In genomic region chr10:120850911-120851865, GRCh38 we compare ENCODE assay signal across 1 cellular context.
TF ChIP-seq lines count a peak whose summit lies in the region.

Gene WDR11 (plus strand): TSS chr10:120851362. CDS start chr10:120851421, 59 bp downstream.

TF ChIP-seq in HepG2, 621 proteins besides CTCF, POLR2A, EP300 and RAD21 (continued from another document and continues in another):
- no peak for TF ChIP-seq RFX1 (IDR thresholded peaks at IDR 0.05)
- TF ChIP-seq, protein P1, sequence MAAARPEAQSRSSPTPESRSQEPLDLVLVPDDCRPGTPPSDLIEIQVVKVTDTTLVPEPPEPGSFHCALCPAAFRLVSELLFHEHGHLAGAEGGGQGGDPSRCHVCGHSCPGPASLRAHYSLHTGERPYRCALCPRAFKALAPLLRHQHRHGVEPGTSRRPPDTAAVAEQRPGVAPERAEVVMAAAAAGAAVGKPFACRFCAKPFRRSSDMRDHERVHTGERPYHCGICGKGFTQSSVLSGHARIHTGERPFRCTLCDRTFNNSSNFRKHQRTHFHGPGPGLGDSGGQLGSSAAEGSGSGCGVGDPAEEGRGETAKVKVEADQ (CRISPR knock-in tag; IDR thresholded peaks at IDR 0.05; ENCODE audit: borderline replicate concordance), result peak; percentile 85; the same call in 1 of the 2 replicates
- no peak for TF ChIP-seq SETDB1 (CRISPR knock-in tag; IDR thresholded peaks at IDR 0.05; ENCODE audit: borderline replicate concordance)
- TF ChIP-seq KAT8 (CRISPR knock-in tag; IDR thresholded peaks at IDR 0.05), result peak; percentile 99
- TF ChIP-seq NFKBIZ (CRISPR knock-in tag; IDR thresholded peaks at IDR 0.05), result peak; percentile 82
- TF ChIP-seq PBX2 (CRISPR knock-in tag; IDR thresholded peaks at IDR 0.05), result no peak
- peak; percentile 63; the same call in 1 of the 2 replicates for TF ChIP-seq TGIF2 (CRISPR knock-in tag; IDR thresholded peaks at IDR 0.05)
- peak; percentile 44; the same call in 1 of the 3 replicates for TF ChIP-seq MXI1 (IDR thresholded peaks at IDR 0.05; ENCODE audit: borderline replicate concordance, low read depth, low read length)
- TF ChIP-seq ZNF850 (CRISPR knock-in tag; conservative IDR thresholded peaks at IDR 0.05), result no peak
- 0 out of 2 replicates have a peak, but pooled peaks have one; percentile 62 for TF ChIP-seq ZBTB2 (CRISPR knock-in tag; IDR thresholded peaks at IDR 0.05; ENCODE audit: low read depth)
- TF ChIP-seq NBN (conservative IDR thresholded peaks at IDR 0.05), result no peak
- TF ChIP-seq, protein P2, sequence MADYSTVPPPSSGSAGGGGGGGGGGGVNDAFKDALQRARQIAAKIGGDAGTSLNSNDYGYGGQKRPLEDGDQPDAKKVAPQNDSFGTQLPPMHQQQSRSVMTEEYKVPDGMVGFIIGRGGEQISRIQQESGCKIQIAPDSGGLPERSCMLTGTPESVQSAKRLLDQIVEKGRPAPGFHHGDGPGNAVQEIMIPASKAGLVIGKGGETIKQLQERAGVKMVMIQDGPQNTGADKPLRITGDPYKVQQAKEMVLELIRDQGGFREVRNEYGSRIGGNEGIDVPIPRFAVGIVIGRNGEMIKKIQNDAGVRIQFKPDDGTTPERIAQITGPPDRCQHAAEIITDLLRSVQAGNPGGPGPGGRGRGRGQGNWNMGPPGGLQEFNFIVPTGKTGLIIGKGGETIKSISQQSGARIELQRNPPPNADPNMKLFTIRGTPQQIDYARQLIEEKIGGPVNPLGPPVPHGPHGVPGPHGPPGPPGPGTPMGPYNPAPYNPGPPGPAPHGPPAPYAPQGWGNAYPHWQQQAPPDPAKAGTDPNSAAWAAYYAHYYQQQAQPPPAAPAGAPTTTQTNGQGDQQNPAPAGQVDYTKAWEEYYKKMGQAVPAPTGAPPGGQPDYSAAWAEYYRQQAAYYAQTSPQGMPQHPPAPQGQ (CRISPR knock-in tag; IDR thresholded peaks at IDR 0.05; ENCODE audit: borderline replicate concordance), result no peak; the same call in 1 of the 2 replicates
- TF ChIP-seq FLYWCH1 (CRISPR knock-in tag; IDR thresholded peaks at IDR 0.05), result peak; percentile 72; the same call in 1 of the 2 replicates
- TF ChIP-seq RCOR2 (CRISPR knock-in tag; IDR thresholded peaks at IDR 0.05), result no peak
- TF ChIP-seq, protein P3, sequence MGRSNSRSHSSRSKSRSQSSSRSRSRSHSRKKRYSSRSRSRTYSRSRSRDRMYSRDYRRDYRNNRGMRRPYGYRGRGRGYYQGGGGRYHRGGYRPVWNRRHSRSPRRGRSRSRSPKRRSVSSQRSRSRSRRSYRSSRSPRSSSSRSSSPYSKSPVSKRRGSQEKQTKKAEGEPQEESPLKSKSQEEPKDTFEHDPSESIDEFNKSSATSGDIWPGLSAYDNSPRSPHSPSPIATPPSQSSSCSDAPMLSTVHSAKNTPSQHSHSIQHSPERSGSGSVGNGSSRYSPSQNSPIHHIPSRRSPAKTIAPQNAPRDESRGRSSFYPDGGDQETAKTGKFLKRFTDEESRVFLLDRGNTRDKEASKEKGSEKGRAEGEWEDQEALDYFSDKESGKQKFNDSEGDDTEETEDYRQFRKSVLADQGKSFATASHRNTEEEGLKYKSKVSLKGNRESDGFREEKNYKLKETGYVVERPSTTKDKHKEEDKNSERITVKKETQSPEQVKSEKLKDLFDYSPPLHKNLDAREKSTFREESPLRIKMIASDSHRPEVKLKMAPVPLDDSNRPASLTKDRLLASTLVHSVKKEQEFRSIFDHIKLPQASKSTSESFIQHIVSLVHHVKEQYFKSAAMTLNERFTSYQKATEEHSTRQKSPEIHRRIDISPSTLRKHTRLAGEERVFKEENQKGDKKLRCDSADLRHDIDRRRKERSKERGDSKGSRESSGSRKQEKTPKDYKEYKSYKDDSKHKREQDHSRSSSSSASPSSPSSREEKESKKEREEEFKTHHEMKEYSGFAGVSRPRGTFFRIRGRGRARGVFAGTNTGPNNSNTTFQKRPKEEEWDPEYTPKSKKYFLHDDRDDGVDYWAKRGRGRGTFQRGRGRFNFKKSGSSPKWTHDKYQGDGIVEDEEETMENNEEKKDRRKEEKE (IDR thresholded peaks at IDR 0.05), result no peak
- TF ChIP-seq, protein P4, sequence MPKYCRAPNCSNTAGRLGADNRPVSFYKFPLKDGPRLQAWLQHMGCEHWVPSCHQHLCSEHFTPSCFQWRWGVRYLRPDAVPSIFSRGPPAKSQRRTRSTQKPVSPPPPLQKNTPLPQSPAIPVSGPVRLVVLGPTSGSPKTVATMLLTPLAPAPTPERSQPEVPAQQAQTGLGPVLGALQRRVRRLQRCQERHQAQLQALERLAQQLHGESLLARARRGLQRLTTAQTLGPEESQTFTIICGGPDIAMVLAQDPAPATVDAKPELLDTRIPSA (CRISPR knock-in tag; IDR thresholded peaks at IDR 0.05; ENCODE audit: borderline replicate concordance), result 0 out of 2 replicates have a peak, but pooled peaks have one; percentile 10
- TF ChIP-seq ZNF646 (CRISPR knock-in tag; IDR thresholded peaks at IDR 0.05), result no peak
- TF ChIP-seq HIVEP1 (CRISPR knock-in tag; IDR thresholded peaks at IDR 0.05), result no peak; the same call in 1 of the 2 replicates
- TF ChIP-seq CENPBD1 (CRISPR knock-in tag; IDR thresholded peaks at IDR 0.05; ENCODE audit: borderline replicate concordance, low read depth), result 0 out of 2 replicates have a peak, but pooled peaks have one; percentile 90
- TF ChIP-seq NR2C2 (CRISPR knock-in tag; IDR thresholded peaks at IDR 0.05; ENCODE audit: borderline replicate concordance), result peak; percentile 92
- TF ChIP-seq SMARCE1 (IDR thresholded peaks at IDR 0.05; ENCODE audit: borderline replicate concordance), result no peak
- TF ChIP-seq SSRP1 (CRISPR knock-in tag; IDR thresholded peaks at IDR 0.05), result peak; percentile 39; the same call in 1 of the 2 replicates
- TF ChIP-seq MTA3 (CRISPR knock-in tag; IDR thresholded peaks at IDR 0.05), result no peak
- TF ChIP-seq, protein P5, sequence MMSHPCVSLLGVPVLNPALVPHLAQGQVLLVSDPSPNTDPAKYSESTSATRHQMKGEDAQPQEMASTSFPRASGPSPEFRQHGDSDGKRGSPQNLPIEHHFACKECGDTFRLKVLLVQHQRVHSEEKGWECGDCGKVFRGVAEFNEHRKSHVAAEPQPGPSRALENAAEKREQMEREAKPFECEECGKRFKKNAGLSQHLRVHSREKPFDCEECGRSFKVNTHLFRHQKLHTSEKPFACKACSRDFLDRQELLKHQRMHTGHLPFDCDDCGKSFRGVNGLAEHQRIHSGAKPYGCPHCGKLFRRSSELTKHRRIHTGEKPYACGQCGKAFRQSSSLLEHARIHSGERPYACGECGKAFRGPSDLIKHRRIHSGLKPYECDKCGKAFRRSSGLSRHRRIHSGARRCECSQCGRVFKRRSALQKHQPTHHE (CRISPR knock-in tag; IDR thresholded peaks at IDR 0.05; ENCODE audit: borderline replicate concordance), result 0 out of 2 replicates have a peak, but pooled peaks have one; percentile 80
- no peak for TF ChIP-seq ATRX (CRISPR knock-in tag; IDR thresholded peaks at IDR 0.05; ENCODE audit: borderline replicate concordance)
- peak; percentile 87 for TF ChIP-seq RXRB (CRISPR knock-in tag; IDR thresholded peaks at IDR 0.05; ENCODE audit: borderline replicate concordance)
- TF ChIP-seq POGK (CRISPR knock-in tag; conservative IDR thresholded peaks at IDR 0.05), result peak; percentile 94
- peak; percentile 98 for TF ChIP-seq CCAR2 (optimal IDR thresholded peaks at IDR 0.05; ENCODE audit: low read depth, low read length)
- TF ChIP-seq ATF7 (IDR thresholded peaks at IDR 0.05), result no peak
- peak; percentile 37; the same call in 1 of the 2 replicates for TF ChIP-seq ATF7 (CRISPR knock-in tag; IDR thresholded peaks at IDR 0.05)
- TF ChIP-seq ZNF746 (CRISPR knock-in tag; IDR thresholded peaks at IDR 0.05), result peak; percentile 74; the same call in 1 of the 2 replicates
- TF ChIP-seq HDAC2 (CRISPR knock-in tag; IDR thresholded peaks at IDR 0.05), result peak; percentile 86
- peak; percentile 39; the same call in 1 of the 2 replicates for TF ChIP-seq ZBTB34 (CRISPR knock-in tag; IDR thresholded peaks at IDR 0.05)
- TF ChIP-seq ELF3 (CRISPR knock-in tag; IDR thresholded peaks at IDR 0.05), result peak; percentile 96
- TF ChIP-seq ONECUT2 (CRISPR knock-in tag; IDR thresholded peaks at IDR 0.05), result no peak; the same call in 1 of the 2 replicates
- TF ChIP-seq ZNF841 (CRISPR knock-in tag; IDR thresholded peaks at IDR 0.05; ENCODE audit: borderline replicate concordance), result no peak
- no peak for TF ChIP-seq ZNF207 (IDR thresholded peaks at IDR 0.05; ENCODE audit: borderline replicate concordance)
- peak; percentile 94 for TF ChIP-seq ZBTB38 (CRISPR knock-in tag; IDR thresholded peaks at IDR 0.05)
- TF ChIP-seq FOXK2 (IDR thresholded peaks at IDR 0.05), result no peak
- TF ChIP-seq KLF11 (CRISPR knock-in tag; IDR thresholded peaks at IDR 0.05), result 0 out of 2 replicates have a peak, but pooled peaks have one; percentile 62
- peak; percentile 95 for TF ChIP-seq YEATS2 (CRISPR knock-in tag; IDR thresholded peaks at IDR 0.05; ENCODE audit: borderline replicate concordance)
